12 cellular contexts compared by ENCODE assay signal in genomic region chr5:115423541-115423940, GRCh38.
DNase-seq lines count a peak whose midpoint lies in the region; ATAC-seq lines count a peak whose summit lies in the region.
"Had no signal": no experiment of that assay in that cellular context is flagged by ENCODE, and none has a peak within 500 bp of the region (broad histone marks: within the 10 kb centered on the region; RNA-seq: fewer than 3 reads in every experiment).

No MANE protein-coding gene starts in this region.

- peaks cover 25 to 40% (median 32%) of the 10 kb centered on the region in 3 donors for H3K4me1 ChIP-seq in skeletal muscle tissue (ENCODE audit: control insufficient read depth in 3 of 3, insufficient read depth in 3 of 3, low read length in 3 of 3)

- H3K27me3 ChIP-seq in skeletal muscle tissue (ENCODE audit: control insufficient read depth in 3 of 3, insufficient read depth in 3 of 3, low read length in 3 of 3): no peaks in the 10 kb centered on the region

- H3K27ac ChIP-seq in cingulate gyrus (ENCODE audit: low read depth, low read length) (peak overlapping the region; percentile 3), skeletal muscle tissue (ENCODE audit: low read depth, low read length) (peak overlapping the region; percentile 93)

- H3K4me3 ChIP-seq in skeletal muscle tissue (ENCODE audit: low read length in 3 of 3): peak overlapping the region in 2 of 3 donors; percentile 6 to 17

- DNase-seq in LHCN-M2 (ENCODE audit: low read depth) (peak; percentile 66), left colon (peak; percentile 63 to 77), SIG-M5 treated with dmso at 0.1 percent for 504 hours (lab: John Stamatoyannopoulos, UW; ENCODE audit: unreplicated experiment) (no peak), NCI-H2196 (lab: John Stamatoyannopoulos, UW; ENCODE audit: unreplicated experiment) (no peak)
- DNase-seq: activated B cell treated with CpG ODN at 0.5 μM for 24 hours, glutamatergic neuron, NCI-H1694 had no signal

- no peaks in the 10 kb centered on the region for H3K36me3 ChIP-seq in skeletal muscle tissue (ENCODE audit: control insufficient read depth in 3 of 3, insufficient read depth in 3 of 3, low read length in 3 of 3)

- H3K9me3 ChIP-seq in skeletal muscle tissue (ENCODE audit: control insufficient read depth in 3 of 3, low read length in 3 of 3): no peaks in the 10 kb centered on the region

- intact Hi-C loops in left colon (cut with DNase I, micrococcal nuclease): loop anchor here in 1 of 2 donors (10.0 kb wide), 1 partner anchor 111 kb away; no protein-coding TSS in a partner anchor

- ATAC-seq in left colon: peak; percentile 78
- ATAC-seq in HG03469 (IDR thresholded peaks at IDR 0.05; ENCODE audit: unreplicated experiment): no peak
- ATAC-seq in HG03439 (IDR thresholded peaks at IDR 0.05; ENCODE audit: unreplicated experiment): no peak
- ATAC-seq: stimulated activated memory B cell treated with anti-CD40 and anti-IgM and Interleukin-4, amounts not matched to agents 10 μg/mL and 1 μg/mL and 100 μg/mL, for 72 hours had no signal

- peak overlapping the region; percentile 69 to 71 (median 69) for H3K9ac ChIP-seq in skeletal muscle tissue (ENCODE audit: low read depth in 1 of 3, low read length in 3 of 3)

Comparison
In these comparisons a context has a peak if more than half of its experiments do, and no peak if none do; other contexts are left out.
1. DNase-seq: peak in LHCN-M2 (single experiment) and left colon (2 of 2); none in SIG-M5 treated with dmso at 0.1 percent for 504 hours (single experiment) and NCI-H2196 (single experiment).